8 cellular contexts compared by ENCODE assay signal in genomic region chrX:40267334-40268118, GRCh38.
A peak's percentile ranks its signal among the peaks of the same experiment; 100 is the strongest.
DNase-seq lines count a peak whose midpoint lies in the region; ATAC-seq, FAIRE-seq and TF ChIP-seq lines count a peak whose summit lies in the region.

No MANE protein-coding gene starts in this region.

- TF ChIP-seq CTCF in DOHH2 (IDR thresholded peaks at IDR 0.05; ENCODE audit: low read depth, low read length, poor library complexity, severe bottlenecking) (no peak), MCF 10A (IDR thresholded peaks at IDR 0.05; ENCODE audit: unreplicated experiment) (no peak), mucosa of descending colon (IDR thresholded peaks at IDR 0.05) (no peak)

- H3K79me2 ChIP-seq in DOHH2 (ENCODE audit: control insufficient read depth, low read length): no peaks in the 10 kb centered on the region

- no peak overlapping the region for H3K27ac Mint-ChIP-seq in MCF 10A (ENCODE audit: low read depth, unreplicated experiment)

- intact Hi-C loops in MCF 10A (cut with micrococcal nuclease) (loop anchor here (1.0 to 10.0 kb wide), 7 partner anchors 113 to 1513 kb away; no protein-coding TSS in a partner anchor), mucosa of descending colon (cut with DNase I, micrococcal nuclease) (no loop called here)

- H3K36me3 Mint-ChIP-seq in MCF 10A (ENCODE audit: insufficient read depth, unreplicated experiment): no peaks in the 10 kb centered on the region

- no peaks in the 10 kb centered on the region for H3F3A ChIP-seq in DOHH2 (ENCODE audit: control insufficient read depth, insufficient read depth)

- 11 to 25% (median 13%) methylated on average over 27 to 29 of the region's 29 CpGs for WGBS in small intestine, 3 donors

- POLR2A ChIA-PET in MCF 10A (lab: Yijun Ruan, JAX): interaction anchor here (0.6 kb wide), 1 partner anchor 654 kb away, joined by 3 read pairs; no protein-coding TSS in a partner anchor

- BruUV-seq in MCF 10A (replicated peaks; lab: Mats Ljungman, UMichigan): no TSS peak

- no peaks in the 10 kb centered on the region for H3K36me3 ChIP-seq in DOHH2 (ENCODE audit: control insufficient read depth, low read length)
- H3K36me3 ChIP-seq in mucosa of descending colon (ENCODE audit: low read depth): no peaks in the 10 kb centered on the region
- H3K36me3 ChIP-seq in small intestine (ENCODE audit: control insufficient read depth in 2 of 2, insufficient read depth in 2 of 2, low read length in 2 of 2): no peaks in the 10 kb centered on the region

- no peak overlapping the region for H3K27ac ChIP-seq in DOHH2 (ENCODE audit: low read depth, low read length)
- H3K27ac ChIP-seq in small intestine (ENCODE audit: low read depth in 1 of 2, low read length in 1 of 2): peak overlapping the region in 1 of 2 donors; percentile 80

- no peak for FAIRE-seq in small intestine (lab: Jason Lieb, UNC)

- peak overlapping the region; percentile 65 for H3K4me3 ChIP-seq in DOHH2 (ENCODE audit: low read length)
- no peak overlapping the region for H3K4me3 ChIP-seq in mucosa of descending colon
- peak overlapping the region in 1 of 2 donors; percentile 26 for H3K4me3 ChIP-seq in small intestine (ENCODE audit: low read depth in 1 of 2, low read length in 2 of 2)

- DNase-seq in KBM-7 (peak; percentile 88), MCF 10A (ENCODE audit: unreplicated experiment) (no peak), mucosa of descending colon (no peak), small intestine (no peak), NCI-H1930 (lab: John Stamatoyannopoulos, UW) (no peak)

- peak; percentile 22 for ATAC-seq in mucosa of descending colon
- no peak for ATAC-seq in HG03108 (IDR thresholded peaks at IDR 0.05; ENCODE audit: unreplicated experiment)
- ATAC-seq in GM18517 (IDR thresholded peaks at IDR 0.05; ENCODE audit: unreplicated experiment): no peak

- H3K4me1 ChIP-seq in DOHH2 (ENCODE audit: control insufficient read depth, low read length) (peaks cover 17% of the 10 kb centered on the region), mucosa of descending colon (ENCODE audit: low read depth) (peaks cover 5% of the 10 kb centered on the region), small intestine (ENCODE audit: control insufficient read depth in 2 of 2, insufficient read depth in 1 of 2, low read depth in 1 of 2, low read length in 1 of 2) (no peaks in the 10 kb centered on the region)

- H3K9me3 ChIP-seq in DOHH2 (ENCODE audit: control insufficient read depth, insufficient read depth, low read length): no peaks in the 10 kb centered on the region
- no peaks in the 10 kb centered on the region for H3K9me3 ChIP-seq in mucosa of descending colon
- no peaks in the 10 kb centered on the region for H3K9me3 ChIP-seq in small intestine (ENCODE audit: control insufficient read depth, low read depth)

- H3K27me3 ChIP-seq in DOHH2 (ENCODE audit: control insufficient read depth, low read length) (peaks cover 9% of the 10 kb centered on the region), small intestine (ENCODE audit: control insufficient read depth in 2 of 2, insufficient read depth in 2 of 2, low read length in 2 of 2) (no peaks in the 10 kb centered on the region)

- peaks cover 11% of the 10 kb centered on the region for H3K27me3 Mint-ChIP-seq in MCF 10A (ENCODE audit: insufficient read depth, unreplicated experiment)

- H3K4me2 ChIP-seq in DOHH2 (ENCODE audit: low read length): peak overlapping the region; percentile 77

- peaks cover 4% of the 10 kb centered on the region for H3K4me1 Mint-ChIP-seq in MCF 10A (ENCODE audit: insufficient read depth, unreplicated experiment)

- no peaks in the 10 kb centered on the region for H4K20me1 ChIP-seq in DOHH2 (ENCODE audit: control insufficient read depth, insufficient read depth, low read depth, low read length)

- H3K4me3 Mint-ChIP-seq in MCF 10A (ENCODE audit: unreplicated experiment): peak overlapping the region; percentile 54

- in situ Hi-C loops in KBM-7 (cut with MboI; ENCODE audit: low pct_unique_long_range_greater_than_20kb, low sequenced_read_pairs): no loop called here

- CTCF ChIA-PET in MCF 10A (lab: Yijun Ruan, JAX): interaction anchor here (0.6 to 1.3 kb wide), 5 partner anchors 28 to 1039 kb away, joined by 3 to 5 read pairs (median 3); no protein-coding TSS in a partner anchor

- H3K9me3 Mint-ChIP-seq in MCF 10A (ENCODE audit: unreplicated experiment): no peaks in the 10 kb centered on the region

- H3K9me2 ChIP-seq in DOHH2 (replicated peaks; ENCODE audit: control insufficient read depth, low read length): no peaks in the 10 kb centered on the region
